In genomic region chr4:162163892-162164759, GRCh38 we compare ENCODE assay signal across 8 cellular contexts. TPM values are rescaled to one million over a fixed set of nuclear protein-coding genes. Genes with fewer than 3 reads are reported as not detected.
A peak's percentile ranks its signal among the peaks of the same experiment; 100 is the strongest.
DNase-seq lines count a peak whose midpoint lies in the region; ATAC-seq and TF ChIP-seq lines count a peak whose summit lies in the region.

Gene FSTL5, minus strand, starts transcription at chr4:162164000. Its CDS starts 52,604 bp downstream, at chr4:162111396.

- peak; percentile 94 for ATAC-seq in GM21390 (IDR thresholded peaks at IDR 0.05; ENCODE audit: unreplicated experiment)
- peak; percentile 94 for ATAC-seq in left lung

- DNase-seq in DMS153 treated with DMSO at 0.1 percent for 48 hours (lab: John Stamatoyannopoulos, UW; ENCODE audit: unreplicated experiment): peak; percentile 52
- DNase-seq in HS-5 (ENCODE audit: low read depth): peak; percentile 42
- peak in 3 of 5 donors; percentile 3 to 8 (median 4) for DNase-seq in T-helper 1 cell
- DNase-seq in left lung: peak; percentile 45 to 81
- DNase-seq in stimulated activated CD4-positive, alpha-beta T cell treated with anti-CD3 and anti-CD28 coated beads, Interleukin-1b, Interleukin-23, amount 100 ng/mL, for 48 hours: peak; percentile 56
- no peak for DNase-seq in OCI-M2 (lab: John Stamatoyannopoulos, UW; ENCODE audit: unreplicated experiment)

- no peak for TF ChIP-seq CTCF in left lung (IDR thresholded peaks at IDR 0.05)

- H3K4me3 ChIP-seq in left lung: peak within 1 kb of the TSS in 1 of 2 donors; percentile 27

- H3K4me1 ChIP-seq in left lung: peaks cover 0 to 6% of the 10 kb centered on the region in 2 donors

- H3K27me3 ChIP-seq in left lung: peaks cover 0 to 15% of the 10 kb centered on the region in 2 donors

- intact Hi-C loops in left lung (cut with DNase I): no loop called here

- H3K27ac ChIP-seq in cingulate gyrus (ENCODE audit: low read depth, low read length): peak within 1 kb of the TSS; percentile 11
- H3K27ac ChIP-seq in left lung: no peak within 1 kb of the TSS

- no peaks in the 10 kb centered on the region for H3K36me3 ChIP-seq in left lung

- H3K9me3 ChIP-seq in left lung: no peaks in the 10 kb centered on the region

RNA-seq across cellular contexts. Expression of gene FSTL5, which starts in this region (rescaled TPM):
- not detected for total RNA-seq in left lung

Comparison
In these comparisons a context has a peak if more than half of its experiments do, and no peak if none do; other contexts are left out.
1. Peak in DNase-seq and ATAC-seq in left lung; RNA of the gene not detected or under 1 TPM.